Comparison of ENCODE assay signal across 23 cellular contexts in the genomic region with DNA sequence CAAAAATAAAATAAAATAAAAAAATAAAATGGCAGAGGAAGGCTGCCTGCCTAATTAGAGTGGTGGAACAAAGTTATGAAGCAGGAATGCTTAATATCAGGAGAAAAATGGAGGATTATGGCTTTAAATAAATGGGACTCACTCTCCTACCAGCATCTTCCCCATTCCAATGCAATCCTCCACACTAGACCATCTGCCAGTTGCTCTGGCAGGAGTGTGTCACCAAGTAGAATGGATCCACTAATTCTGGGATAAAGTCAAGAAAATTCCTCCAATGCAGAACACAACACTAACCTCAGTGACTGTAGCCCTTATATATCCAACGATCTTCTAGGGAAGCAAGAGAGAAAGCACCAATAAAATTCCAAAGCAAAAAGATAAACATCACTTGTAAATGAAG.
"Had no signal": no experiment of that assay in that cellular context is flagged by ENCODE, and none has a peak within 500 bp of the region (broad histone marks: within the 10 kb centered on the region; RNA-seq: fewer than 3 reads in every experiment).

No MANE protein-coding gene starts in this region.

- ATAC-seq: effector memory CD8-positive, alpha-beta T cell; gastrocnemius medialis; heart right ventricle; left cardiac atrium; left lung; left ventricle myocardium superior; lower lobe of right lung had no signal

- H3K4me3 ChIP-seq: colonic mucosa, esophagus muscularis mucosa, gastrocnemius medialis, heart right ventricle, left lung, lower lobe of right lung had no signal

- H3K27me3 ChIP-seq: colonic mucosa, esophagus muscularis mucosa, gastrocnemius medialis, heart right ventricle, left lung had no signal

- H3K27ac ChIP-seq: colonic mucosa, epithelial cell of prostate, esophagus muscularis mucosa, gastrocnemius medialis, heart right ventricle, left lung, lower lobe of right lung had no signal

- DNase-seq: colonic mucosa; cortex of kidney; effector CD8-positive, alpha-beta T cell; effector memory CD8-positive, alpha-beta T cell; endodermal cell; foreskin fibroblast; foreskin melanocyte; gastrocnemius medialis; glutamatergic neuron; heart right ventricle; hippocampal formation; left cardiac atrium; left lung; left ventricle myocardium superior; lower lobe of right lung; mesendoderm; midbrain; naive B cell had no signal

- H3K9me3 ChIP-seq: colonic mucosa, esophagus muscularis mucosa, gastrocnemius medialis, heart right ventricle, left lung, lower lobe of right lung had no signal

- H3K36me3 ChIP-seq: colonic mucosa, esophagus muscularis mucosa, gastrocnemius medialis, heart right ventricle, left lung, lower lobe of right lung had no signal

- H3K4me1 ChIP-seq: colonic mucosa, gastrocnemius medialis had no signal

- FAIRE-seq: endometrium, islet of Langerhans, keratinocyte had no signal
